In the genomic region with DNA sequence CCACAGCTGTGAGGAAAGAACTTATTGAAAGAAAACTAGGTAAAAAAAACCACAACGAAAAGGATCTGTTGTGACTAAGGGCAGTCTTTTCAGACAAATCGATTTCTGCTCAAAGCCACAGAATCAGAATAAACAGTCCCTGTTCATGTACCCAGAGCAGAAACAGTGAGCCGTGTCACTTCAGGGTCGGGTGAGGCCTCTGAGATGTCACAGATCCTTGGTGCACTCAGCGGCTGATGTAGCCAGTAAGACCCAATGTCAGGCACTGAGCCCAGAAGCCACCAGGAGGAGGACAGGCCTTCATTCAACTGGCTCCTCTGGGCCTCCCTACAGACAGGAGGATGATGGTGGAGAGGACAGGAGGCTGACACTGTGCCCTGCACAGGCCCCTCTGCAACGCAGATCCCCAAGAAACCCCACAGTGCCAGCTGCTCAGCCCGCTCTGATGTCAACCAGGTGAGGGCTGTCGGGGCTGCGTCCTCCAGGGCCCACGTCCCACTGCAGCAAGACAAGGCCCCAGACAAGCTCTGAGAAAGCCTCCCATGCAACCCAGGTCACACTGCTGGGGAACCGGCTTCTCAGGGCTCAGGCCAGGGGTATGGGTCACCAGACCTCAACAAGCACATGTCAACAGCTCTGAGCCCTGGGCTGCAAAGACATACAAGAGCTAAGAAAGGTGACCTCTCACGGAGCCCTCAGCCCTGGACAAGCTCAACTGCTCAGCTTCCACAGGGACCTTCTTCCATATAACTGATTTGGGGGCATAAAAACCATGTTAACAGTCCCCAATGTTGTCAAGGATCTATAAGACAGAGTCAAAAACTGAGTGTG, we compare ENCODE assay signal across 16 cellular contexts.
"Had no signal": no experiment of that assay in that cellular context is flagged by ENCODE, and none has a peak within 500 bp of the region (broad histone marks: within the 10 kb centered on the region; RNA-seq: fewer than 3 reads in every experiment).

No MANE protein-coding gene starts in this region.

- H3K36me3 Mint-ChIP-seq: activated naive CD4-positive, alpha-beta T cell treated with anti-CD3 and anti-CD28 coated beads, Interleukin-2, amount 50 U/mL, for 72 hours; brain; immature natural killer cell had no signal

- ATAC-seq: activated naive CD4-positive, alpha-beta T cell treated with anti-CD3 and anti-CD28 coated beads, Interleukin-2, amount 50 U/mL, for 72 hours; activated T-cell treated with anti-CD3 and anti-CD28 coated beads, Interleukin-2, amount 50 U/mL, for 72 hours had no signal

- H3K27ac Mint-ChIP-seq: activated CD4-positive, alpha-beta T cell treated with anti-CD3 and anti-CD28 coated beads, Interleukin-2, amount 10 ng/mL, durations not matched to agents 7 days and 5 days; activated naive CD4-positive, alpha-beta T cell treated with anti-CD3 and anti-CD28 coated beads, Interleukin-2, amount 50 U/mL, for 72 hours; activated T-cell treated with anti-CD3 and anti-CD28 coated beads, Interleukin-2, amount 50 U/mL, for 72 hours; immature natural killer cell; T-helper 2 cell treated with Interferon-gamma antibody and Interleukin-4, amounts not matched to agents 5 μg/mL and 100 μg/mL, for 36 hours; type B pancreatic cell had no signal

- H3K4me3 Mint-ChIP-seq: activated CD4-positive, alpha-beta T cell treated with anti-CD3 and anti-CD28 coated beads, Interleukin-2, amount 10 ng/mL, durations not matched to agents 7 days and 5 days; activated T-cell treated with anti-CD3 and anti-CD28 coated beads, Interleukin-2, amount 50 U/mL, for 72 hours; brain; central memory CD8-positive, alpha-beta T cell; immature natural killer cell; T-helper 2 cell treated with Interferon-gamma antibody and Interleukin-4, amounts not matched to agents 5 μg/mL and 100 μg/mL, for 36 hours; type B pancreatic cell had no signal

- H3K4me1 Mint-ChIP-seq: activated CD4-positive, alpha-beta T cell treated with anti-CD3 and anti-CD28 coated beads, Interleukin-2, amount 10 ng/mL, durations not matched to agents 7 days and 5 days; central memory CD8-positive, alpha-beta T cell; immature natural killer cell had no signal

- H3K27me3 Mint-ChIP-seq: activated CD4-positive, alpha-beta T cell treated with anti-CD3 and anti-CD28 coated beads, Interleukin-2, amount 10 ng/mL, durations not matched to agents 7 days and 5 days; brain; type B pancreatic cell had no signal

- H3K4me3 ChIP-seq: coronary artery, ovary had no signal

- H3K27ac ChIP-seq: coronary artery had no signal

- H3K36me3 ChIP-seq: ovary had no signal

- H3K27me3 ChIP-seq: ovary had no signal

- DNase-seq: activated CD4-positive, alpha-beta T cell treated with anti-CD3 and anti-CD28 coated beads, Interleukin-2, amount 10 ng/mL, durations not matched to agents 7 days and 5 days; activated CD4-positive, CD25-positive, alpha-beta regulatory T cell; activated CD8-positive, alpha-beta memory T cell treated with anti-CD3 and anti-CD28 coated beads, Interleukin-2, amount 50 U/mL, for 48 hours; activated gamma-delta T cell; activated T-cell treated with anti-CD3 and anti-CD28 coated beads, Interleukin-2, amount 50 U/mL, for 72 hours; amygdala; foreskin fibroblast; immature natural killer cell; stimulated activated naive CD4-positive, alpha-beta T cell had no signal

- H3K9me3 ChIP-seq: ovary had no signal

- H3K9me3 Mint-ChIP-seq: activated CD4-positive, alpha-beta T cell treated with anti-CD3 and anti-CD28 coated beads, Interleukin-2, amount 10 ng/mL, durations not matched to agents 7 days and 5 days; activated naive CD4-positive, alpha-beta T cell treated with anti-CD3 and anti-CD28 coated beads, Interleukin-2, amount 50 U/mL, for 72 hours; activated T-cell treated with anti-CD3 and anti-CD28 coated beads, Interleukin-2, amount 50 U/mL, for 72 hours; brain; central memory CD8-positive, alpha-beta T cell; immature natural killer cell; T-helper 2 cell treated with Interferon-gamma antibody and Interleukin-4, amounts not matched to agents 5 μg/mL and 100 μg/mL, for 36 hours; type B pancreatic cell had no signal
